7 cellular contexts compared by ENCODE assay signal in genomic region chr1:204645251-204645650, GRCh38. TPM values are rescaled to one million over a fixed set of nuclear protein-coding genes. Genes with fewer than 3 reads are reported as not detected.
"Had no signal": no experiment of that assay in that cellular context is flagged by ENCODE, and none has a peak within 500 bp of the region (broad histone marks: within the 10 kb centered on the region; RNA-seq: fewer than 3 reads in every experiment).

No MANE protein-coding gene starts in this region.

- FAIRE-seq: HepG2, HTR-8/SVneo, K562 had no signal

- H3K27ac ChIP-seq: HL-60 had no signal

- H3K27ac Mint-ChIP-seq: IgD-negative memory B cell had no signal

- ATAC-seq: HepG2, K562 had no signal

- DNase-seq: IMR-90 had no signal

- H3K4me3 Mint-ChIP-seq: IgD-negative memory B cell had no signal

- H3K4me3 ChIP-seq: K562 had no signal

RNA-seq across cellular contexts. Expression of gene LRRN2, which starts 40.3 kb away (rescaled TPM):
- total RNA-seq: HepG2, HT-29, IMR-90 had no signal
